21 cellular contexts compared by ENCODE assay signal in the genomic region with DNA sequence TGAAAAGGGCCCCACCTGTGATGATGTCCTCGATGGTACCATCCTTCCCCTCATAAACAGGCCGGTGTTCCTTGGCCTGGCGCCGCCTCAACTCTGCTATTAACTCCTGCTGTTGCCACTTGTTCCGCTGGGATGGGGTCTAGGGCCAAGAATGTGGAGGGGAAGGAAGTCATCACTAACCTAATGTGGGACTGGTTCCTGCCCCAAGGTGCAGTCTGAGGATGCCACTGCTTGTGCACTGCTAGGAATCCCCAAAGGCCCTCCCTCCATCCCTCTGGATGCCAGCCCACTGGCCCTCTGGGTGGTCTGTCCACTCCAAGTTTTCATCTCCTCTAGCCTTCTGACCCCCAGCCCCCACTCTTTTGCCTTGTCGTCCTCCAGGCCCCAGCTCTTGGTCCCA. TPM values are rescaled to one million over a fixed set of nuclear protein-coding genes. Genes with fewer than 3 reads are reported as not detected.
A peak's percentile ranks its signal among the peaks of the same experiment; 100 is the strongest.
DNase-seq lines count a peak whose midpoint lies in the region; ATAC-seq and TF ChIP-seq lines count a peak whose summit lies in the region.
"Had no signal": no experiment of that assay in that cellular context is flagged by ENCODE, and none has a peak within 500 bp of the region (broad histone marks: within the 10 kb centered on the region; RNA-seq: fewer than 3 reads in every experiment).

No MANE protein-coding gene starts in this region.

- no peaks in the 10 kb centered on the region for H3K9me3 Mint-ChIP-seq in nephron progenitor cell
- H3K9me3 Mint-ChIP-seq: activated T-helper 1 cell treated with anti-CD3 and anti-CD28 coated beads, Interleukin-12 subunit alpha, Interleukin-12 subunit beta, Interleukin-2, Interleukin-4 antibody, amounts not matched to agents 30 ng/mL and 10 ng/mL and 1 ng/mL, durations not matched to agents 14 hours and 24 hours and 36 hours had no signal

- no peak for TF ChIP-seq CTCF in left ventricle myocardium inferior (IDR thresholded peaks at IDR 0.05; ENCODE audit: borderline replicate concordance)
- TF ChIP-seq CTCF in nephron progenitor cell (IDR thresholded peaks at IDR 0.05) = no peak
- no peak for TF ChIP-seq CTCF in upper lobe of left lung (IDR thresholded peaks at IDR 0.05)

- H3K27ac ChIP-seq in left ventricle myocardium inferior (replicated peaks) = peak overlapping the region; percentile 86
- H3K27ac ChIP-seq in cingulate gyrus (ENCODE audit: low read depth, low read length) = peak overlapping the region; percentile 65
- H3K27ac ChIP-seq in upper lobe of left lung = peak overlapping the region; percentile 56 to 86 (median 77)
- H3K27ac ChIP-seq: ovary, SJCRH30, WERI-Rb-1 had no signal

- DNase-seq in left ventricle myocardium inferior = no peak
- no peak for DNase-seq in Right ventricle myocardium inferior (ENCODE audit: missing footprints)
- DNase-seq in nephron progenitor cell = no peak
- DNase-seq in upper lobe of left lung = no peak
- DNase-seq in stimulated activated CD4-positive, alpha-beta T cell treated with anti-CD3 and anti-CD28 coated beads, Interleukin-12 subunit alpha, Interleukin-12 subunit beta, amount 100 ng/mL, for 4 hours = no peak
- no peak for DNase-seq in NCI-H2081 (lab: John Stamatoyannopoulos, UW)
- no peak for DNase-seq in NOMO-1 treated with DMSO at 0.1 percent for 48 hours (lab: John Stamatoyannopoulos, UW; ENCODE audit: unreplicated experiment)
- DNase-seq: ACHN; NCI-H1694; NCI-H748 treated with DMSO at 0.1 percent for 48 hours; OCI-M1; SJCRH30; stimulated activated naive CD8-positive, alpha-beta T cell treated with anti-CD3 and anti-CD28 coated beads, Interleukin-15, Interleukin-2, amounts not matched to agents 100 U/mL and 50 U/mL, for 24 hours; T-helper 17 cell; WERI-Rb-1 had no signal

- WGBS in upper lobe of left lung, 2 donors = 40 to 85% methylated on average over 4 to 6 of the region's 6 CpGs

- no peaks in the 10 kb centered on the region for H3K9me3 ChIP-seq in left ventricle myocardium inferior (replicated peaks)
- H3K9me3 ChIP-seq in upper lobe of left lung = no peaks in the 10 kb centered on the region
- H3K9me3 ChIP-seq: ovary, SJCRH30 had no signal

- H3K4me3 ChIP-seq in left ventricle myocardium inferior = no peak overlapping the region
- H3K4me3 ChIP-seq in upper lobe of left lung = no peak overlapping the region
- H3K4me3 ChIP-seq: ovary, SJCRH30 had no signal

- H3K36me3 ChIP-seq in left ventricle myocardium inferior = peaks cover 86% of the 10 kb centered on the region
- peaks cover 0 to 84% (median 46%) of the 10 kb centered on the region in 4 donors for H3K36me3 ChIP-seq in upper lobe of left lung
- H3K36me3 ChIP-seq: ovary had no signal

- H3K4me3 Mint-ChIP-seq in nephron progenitor cell = no peak overlapping the region
- H3K4me3 Mint-ChIP-seq: activated naive CD8-positive, alpha-beta T cell; activated T-helper 1 cell treated with anti-CD3 and anti-CD28 coated beads, Interleukin-12 subunit alpha, Interleukin-12 subunit beta, Interleukin-2, Interleukin-4 antibody, amounts not matched to agents 30 ng/mL and 10 ng/mL and 1 ng/mL, durations not matched to agents 14 hours and 24 hours and 36 hours; T-helper 17 cell had no signal

- peaks cover 53% of the 10 kb centered on the region for H3K4me1 Mint-ChIP-seq in nephron progenitor cell

- intact Hi-C loops in left ventricle myocardium inferior (cut with micrococcal nuclease) = no loop called here
- intact Hi-C loops in Right ventricle myocardium inferior (cut with DNase I) = no loop called here

- no peak for TF ChIP-seq POLR2A in upper lobe of left lung (IDR thresholded peaks at IDR 0.05)

- peaks cover 2% of the 10 kb centered on the region for H3K27me3 Mint-ChIP-seq in nephron progenitor cell (ENCODE audit: low read depth, poor library complexity)
- H3K27me3 Mint-ChIP-seq: activated naive CD8-positive, alpha-beta T cell; T-helper 17 cell had no signal

- H3K36me3 Mint-ChIP-seq in nephron progenitor cell (ENCODE audit: low read depth) = peaks cover 43% of the 10 kb centered on the region
- H3K36me3 Mint-ChIP-seq: activated naive CD8-positive, alpha-beta T cell had no signal

- H3K27ac Mint-ChIP-seq in nephron progenitor cell = peak overlapping the region; percentile 86
- H3K27ac Mint-ChIP-seq: activated T-helper 1 cell treated with anti-CD3 and anti-CD28 coated beads, Interleukin-12 subunit alpha, Interleukin-12 subunit beta, Interleukin-2, Interleukin-4 antibody, amounts not matched to agents 30 ng/mL and 10 ng/mL and 1 ng/mL, durations not matched to agents 14 hours and 24 hours and 36 hours had no signal

- H3K4me1 ChIP-seq in left ventricle myocardium inferior (peaks cover 56% of the 10 kb centered on the region), upper lobe of left lung (peaks cover 42 to 51% (median 48%) of the 10 kb centered on the region in 4 donors)
- H3K4me1 ChIP-seq: SJCRH30 had no signal

- H3K27me3 ChIP-seq in left ventricle myocardium inferior (ENCODE audit: low read depth) (no peaks in the 10 kb centered on the region), upper lobe of left lung (no peaks in the 10 kb centered on the region)
- H3K27me3 ChIP-seq: ovary, SJCRH30 had no signal

- TF ChIP-seq EP300 in upper lobe of left lung (IDR thresholded peaks at IDR 0.05) = no peak

- ATAC-seq in Right ventricle myocardium inferior (no peak), upper lobe of left lung (ENCODE audit: low FRiP score in 2 of 2) (no peak)
- ATAC-seq: sciatic nerve; stimulated activated naive CD8-positive, alpha-beta T cell treated with anti-CD3 and anti-CD28 coated beads, Interleukin-15, Interleukin-2, amounts not matched to agents 100 U/mL and 50 U/mL, for 24 hours; T-helper 17 cell had no signal

RNA-seq across cellular contexts. Expression of gene PRPF40B, which starts 23.5 kb away (rescaled TPM):
- 22.0 TPM for total RNA-seq in left ventricle myocardium inferior
- 17.1 TPM for total RNA-seq in Right ventricle myocardium inferior
- 10 to 100 TPM; 10.8 to 63.9 (median 16.9) TPM for total RNA-seq in upper lobe of left lung

RNA-seq across cellular contexts. Expression of gene FAM186B, which starts 41.4 kb away (rescaled TPM):
- total RNA-seq in left ventricle myocardium inferior (0.33 TPM), Right ventricle myocardium inferior (0.62 TPM), upper lobe of left lung (1 to 10 TPM in 2 of 6 donors, under 1 TPM in 4; 0.20 to 3.1 (median 0.73) TPM)
- total RNA-seq: epithelial cell of proximal tubule had no signal
